16 cellular contexts compared by ENCODE assay signal in the genomic region with DNA sequence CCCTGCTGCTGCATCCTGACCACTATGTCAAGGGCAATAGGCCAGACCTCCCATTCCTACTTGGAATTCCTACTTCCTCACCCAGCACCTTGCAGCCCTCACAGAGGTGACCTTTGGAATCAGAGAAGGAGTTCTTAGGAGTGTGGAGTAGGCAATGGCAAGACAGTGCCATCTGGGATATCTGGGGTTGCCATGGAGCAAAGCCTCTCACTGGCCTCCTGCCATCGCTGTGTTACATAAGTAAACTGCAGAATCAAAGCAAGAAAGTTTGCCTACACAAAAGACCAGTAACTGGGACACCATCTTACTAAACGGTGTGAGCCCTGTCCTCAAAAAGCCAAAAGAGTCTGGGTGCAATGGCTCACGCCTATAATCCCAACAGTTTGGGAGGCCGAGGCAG.
A peak's percentile ranks its signal among the peaks of the same experiment; 100 is the strongest.
DNase-seq lines count a peak whose midpoint lies in the region; ATAC-seq, FAIRE-seq and TF ChIP-seq lines count a peak whose summit lies in the region.
"Had no signal": no experiment of that assay in that cellular context is flagged by ENCODE, and none has a peak within 500 bp of the region (broad histone marks: within the 10 kb centered on the region; RNA-seq: fewer than 3 reads in every experiment).

No MANE protein-coding gene starts in this region.

- TF ChIP-seq POLR2A in erythroblast (IDR thresholded peaks at IDR 0.05; ENCODE audit: low read length), result no peak

- peak overlapping the region in 5 of 7 donors; percentile 11 to 74 (median 40) for H3K27ac Mint-ChIP-seq in CD4-positive, alpha-beta memory T cell
- H3K27ac Mint-ChIP-seq in chondrocyte (ENCODE audit: unreplicated experiment), result peak overlapping the region; percentile 69

- no peaks in the 10 kb centered on the region for H3K27me3 ChIP-seq in CD4-positive, alpha-beta memory T cell (ENCODE audit: insufficient read depth, low read length)
- no peaks in the 10 kb centered on the region for H3K27me3 ChIP-seq in pancreas
- H3K27me3 ChIP-seq in brain microvascular endothelial cell (replicated peaks), result no peaks in the 10 kb centered on the region
- H3K27me3 ChIP-seq: BLaER1 treated with 17β-estradiol and CSF1 and Interleukin-3, amounts not matched to agents 10 nM and 100 nM had no signal

- no peak for DNase-seq in CD4-positive, alpha-beta memory T cell
- DNase-seq in HT-29 (ENCODE audit: low spot score), result peak; percentile 24
- DNase-seq in chondrocyte (ENCODE audit: low spot score), result no peak
- DNase-seq in pancreas, result peak in 4 of 6 donors; percentile 36 to 70 (median 56)
- DNase-seq in NOMO-1 (lab: John Stamatoyannopoulos, UW; ENCODE audit: unreplicated experiment in 2 of 2), result no peak
- no peak for DNase-seq in brain microvascular endothelial cell
- no peak for DNase-seq in erythroblast (lab: John Stamatoyannopoulos, UW)
- DNase-seq: activated CD4-positive, alpha-beta T cell treated with anti-CD3 and anti-CD28 coated beads, Interleukin-2, amount 10 ng/mL, durations not matched to agents 7 days and 5 days; DMS79 treated with DMSO at 0.1 percent for 48 hours; effector CD8-positive, alpha-beta T cell; lower lobe of right lung; NCI-H1092; stimulated activated CD4-positive, alpha-beta T cell treated with anti-CD3 and anti-CD28 coated beads, Interleukin-4, amount 100 ng/mL, for 4 hours had no signal

- POLR2A ChIA-PET in CD4-positive, alpha-beta memory T cell (lab: Charles Lee; ENCODE audit: partially characterized antibody), result no interaction called here

- H3K36me3 ChIP-seq in CD4-positive, alpha-beta memory T cell (ENCODE audit: insufficient read depth, low read length), result peaks cover 66% of the 10 kb centered on the region
- no peaks in the 10 kb centered on the region for H3K36me3 ChIP-seq in pancreas
- H3K36me3 ChIP-seq in brain microvascular endothelial cell (replicated peaks), result peaks cover 33% of the 10 kb centered on the region

- whole genome bisulfite sequencing in pancreas, 2 donors, result 60 to 61% methylated on average over 4 of the region's 4 CpGs

- in situ Hi-C loops in brain microvascular endothelial cell (cut with HindIII; ENCODE audit: low pct_ligation_motif_present, low sequenced_read_pairs), result no loop called here

- no peak overlapping the region for H3K4me3 ChIP-seq in CD4-positive, alpha-beta memory T cell (ENCODE audit: low read length in 2 of 2)
- H3K4me3 ChIP-seq in pancreas (no peak overlapping the region), brain microvascular endothelial cell (ENCODE audit: low read depth, low read length) (no peak overlapping the region)
- H3K4me3 ChIP-seq: BLaER1 treated with 17β-estradiol and CSF1 and Interleukin-3, amounts not matched to agents 10 nM and 100 nM; lower lobe of right lung had no signal

- peaks cover 11% of the 10 kb centered on the region for H3K4me1 ChIP-seq in CD4-positive, alpha-beta memory T cell (ENCODE audit: insufficient read depth, low read length)
- H3K4me1 ChIP-seq in pancreas, result peaks cover 0 to 3% (median 0%) of the 10 kb centered on the region in 3 donors

- peaks cover 7 to 29% (median 12%) of the 10 kb centered on the region in 4 donors for H3K4me1 Mint-ChIP-seq in CD4-positive, alpha-beta memory T cell
- H3K4me1 Mint-ChIP-seq in chondrocyte (ENCODE audit: low read depth), result peaks cover 53% of the 10 kb centered on the region

- no peak overlapping the region for H3K27ac ChIP-seq in CD4-positive, alpha-beta memory T cell (ENCODE audit: low read depth, low read length)
- H3K27ac ChIP-seq in pancreas, result no peak overlapping the region
- no peak overlapping the region for H3K27ac ChIP-seq in brain microvascular endothelial cell
- H3K27ac ChIP-seq: HL-60, lower lobe of right lung had no signal

- H3K27me3 Mint-ChIP-seq in CD4-positive, alpha-beta memory T cell, result no peaks in the 10 kb centered on the region
- no peaks in the 10 kb centered on the region for H3K27me3 Mint-ChIP-seq in chondrocyte (ENCODE audit: low read depth)
- H3K27me3 Mint-ChIP-seq: activated CD4-positive, alpha-beta T cell treated with anti-CD3 and anti-CD28 coated beads, Interleukin-2, amount 10 ng/mL, durations not matched to agents 7 days and 5 days; brain had no signal

- CTCF ChIA-PET in CD4-positive, alpha-beta memory T cell (lab: Charles Lee; ENCODE audit: partially characterized antibody), result interaction anchor here (1.6 to 3.0 kb wide), 2 partner anchors 14 to 18 kb away, joined by 4 to 12 read pairs; no protein-coding TSS in a partner anchor

- no peaks in the 10 kb centered on the region for H3K9me3 ChIP-seq in CD4-positive, alpha-beta memory T cell (ENCODE audit: control insufficient read depth in 1 of 2, low read length in 2 of 2)
- no peaks in the 10 kb centered on the region for H3K9me3 ChIP-seq in pancreas
- H3K9me3 ChIP-seq: BLaER1 treated with 17β-estradiol and CSF1 and Interleukin-3, amounts not matched to agents 10 nM and 100 nM; lower lobe of right lung had no signal

- intact Hi-C loops in CD4-positive, alpha-beta memory T cell (cut with micrococcal nuclease), result no loop called here
- intact Hi-C loops in pancreas (cut with DNase I), result no loop called here

- no peak overlapping the region for H3K4me3 Mint-ChIP-seq in CD4-positive, alpha-beta memory T cell
- H3K4me3 Mint-ChIP-seq in chondrocyte (ENCODE audit: unreplicated experiment), result no peak overlapping the region
- H3K4me3 Mint-ChIP-seq: activated CD4-positive, alpha-beta T cell treated with anti-CD3 and anti-CD28 coated beads, Interleukin-2, amount 10 ng/mL, durations not matched to agents 7 days and 5 days; brain had no signal

- peaks cover 0 to 5% (median 0%) of the 10 kb centered on the region in 8 donors for H3K9me3 Mint-ChIP-seq in CD4-positive, alpha-beta memory T cell
- H3K9me3 Mint-ChIP-seq in chondrocyte (ENCODE audit: low read depth), result no peaks in the 10 kb centered on the region
- H3K9me3 Mint-ChIP-seq: activated CD4-positive, alpha-beta T cell treated with anti-CD3 and anti-CD28 coated beads, Interleukin-2, amount 10 ng/mL, durations not matched to agents 7 days and 5 days; brain had no signal

- H3K36me3 Mint-ChIP-seq in CD4-positive, alpha-beta memory T cell, result peaks cover 65 to 77% of the 10 kb centered on the region in 2 donors
- H3K36me3 Mint-ChIP-seq in chondrocyte (ENCODE audit: low read depth), result peaks cover 18% of the 10 kb centered on the region

- ATAC-seq in pancreas, result peak; percentile 67 to 79 (median 70)

- TF ChIP-seq CTCF in chondrocyte (IDR thresholded peaks at IDR 0.05), result no peak
- no peak for TF ChIP-seq CTCF in pancreas (IDR thresholded peaks at IDR 0.05)
- TF ChIP-seq CTCF in brain microvascular endothelial cell (IDR thresholded peaks at IDR 0.05; ENCODE audit: low read depth, low read length, missing control alignments), result no peak

- no peak for FAIRE-seq in pancreas (lab: Jason Lieb, UNC)

Comparison
In these comparisons a context has a peak if more than half of its experiments do, and no peak if none do; other contexts are left out.
1. DNase-seq: peak in HT-29 (single experiment) and pancreas (4 of 6); none in CD4-positive, alpha-beta memory T cell (0 of 5), chondrocyte (single experiment), NOMO-1 (0 of 2), brain microvascular endothelial cell (single experiment) and erythroblast (0 of 2).